Comparison of ENCODE assay signal across 15 cellular contexts in the genomic region with DNA sequence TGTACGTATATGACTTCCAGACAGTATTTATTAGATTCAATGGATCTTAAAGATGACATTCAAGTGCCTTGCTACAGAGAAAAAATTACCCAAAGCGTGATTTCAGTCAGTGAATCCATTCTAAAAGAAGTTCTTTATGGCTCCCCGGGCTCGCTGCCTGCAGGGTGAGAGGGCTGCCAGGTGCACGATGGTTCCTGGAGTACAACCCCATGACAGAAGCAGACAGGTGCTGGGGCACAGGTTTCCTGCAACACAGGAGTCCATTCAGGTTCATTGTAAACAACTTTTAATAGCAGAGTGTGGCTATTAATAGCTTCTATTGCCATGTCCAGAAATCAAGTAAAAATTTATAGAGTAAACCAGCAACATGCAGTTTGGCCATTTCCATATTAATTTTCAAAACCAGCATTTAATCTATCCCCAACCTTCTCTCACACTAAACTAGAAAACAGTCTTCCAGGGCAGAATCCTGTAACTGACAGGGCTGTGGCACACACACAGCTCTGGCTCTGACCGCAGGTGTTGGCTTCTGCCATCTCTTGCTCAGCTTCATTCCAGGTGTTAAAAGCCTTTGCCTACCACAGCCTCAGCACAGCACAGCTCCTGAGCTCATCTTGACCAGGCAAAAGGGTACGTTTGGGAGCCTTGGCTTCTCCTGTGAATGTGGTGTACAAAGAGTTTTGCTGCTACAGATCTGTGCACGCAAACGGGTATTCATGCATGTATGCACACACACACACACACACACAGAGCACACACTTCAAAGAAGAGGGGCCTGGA.
DNase-seq lines count a peak whose midpoint lies in the region; ATAC-seq lines count a peak whose summit lies in the region.
"Had no signal": no experiment of that assay in that cellular context is flagged by ENCODE, and none has a peak within 500 bp of the region (broad histone marks: within the 10 kb centered on the region; RNA-seq: fewer than 3 reads in every experiment).

No MANE protein-coding gene starts in this region.

- no peak overlapping the region for H3K4me2 ChIP-seq in mesenchymal stem cell (ENCODE audit: low read length, poor library complexity, severe bottlenecking)
- H3K4me2 ChIP-seq: GM23338 had no signal

- no peaks in the 10 kb centered on the region for H3K79me1 ChIP-seq in mesenchymal stem cell (replicated peaks; ENCODE audit: low read length, poor library complexity, severe bottlenecking)

- no peak overlapping the region for H2AFZ ChIP-seq in mesenchymal stem cell (ENCODE audit: low read depth, low read length)
- H2AFZ ChIP-seq: GM23338 had no signal

- no peaks in the 10 kb centered on the region for H3K36me3 ChIP-seq in mesenchymal stem cell (ENCODE audit: control insufficient read depth in 1 of 2, insufficient read depth in 2 of 2, low read depth in 1 of 2, low read length in 2 of 2)
- H3K36me3 ChIP-seq: cardiac muscle cell, SJSA1 had no signal

- H2BK12ac ChIP-seq in mesenchymal stem cell (ENCODE audit: low read length in 2 of 2) = no peak overlapping the region

- DNase-seq in DMS79 (lab: John Stamatoyannopoulos, UW) (peak; percentile 23), NCI-H187 treated with DMSO at 0.1 percent for 48 hours (lab: John Stamatoyannopoulos, UW) (peak; percentile 34), NCI-H526 treated with DMSO at 0.1 percent for 48 hours (lab: John Stamatoyannopoulos, UW) (peak; percentile 76), myocyte (ENCODE audit: low read depth) (peak; percentile 11), mesenchymal stem cell (no peak), COLO829 (ENCODE audit: low spot score) (no peak)
- DNase-seq: activated CD4-positive, CD25-positive, alpha-beta regulatory T cell treated with anti-CD3 and anti-CD28 coated beads, Interleukin-2, amount 50 U/mL, for 72 hours; dorsolateral prefrontal cortex; erythroblast; left cardiac atrium had no signal

- no peak overlapping the region for H2AK5ac ChIP-seq in mesenchymal stem cell (ENCODE audit: low read length, severe bottlenecking)

- H3K14ac ChIP-seq in mesenchymal stem cell (ENCODE audit: low read length in 2 of 2) = no peak overlapping the region

- H3K27ac ChIP-seq in mesenchymal stem cell (ENCODE audit: low read length, poor library complexity, severe bottlenecking) = no peak overlapping the region
- H3K27ac ChIP-seq: cardiac muscle cell, dorsolateral prefrontal cortex, SJSA1 had no signal

- H3K18ac ChIP-seq in mesenchymal stem cell (ENCODE audit: low read depth in 1 of 2, low read length in 2 of 2) = no peak overlapping the region

- H3K4me1 ChIP-seq in mesenchymal stem cell (ENCODE audit: control insufficient read depth, insufficient read depth, low read depth, low read length) = no peaks in the 10 kb centered on the region
- H3K4me1 ChIP-seq: SJSA1 had no signal

- H3K23ac ChIP-seq in mesenchymal stem cell (ENCODE audit: low read length in 2 of 2) = no peak overlapping the region

- H3K9me3 ChIP-seq in mesenchymal stem cell (ENCODE audit: control insufficient read depth, low read length) = no peaks in the 10 kb centered on the region
- H3K9me3 ChIP-seq: SJSA1 had no signal

- H2BK120ac ChIP-seq in mesenchymal stem cell (ENCODE audit: low read depth, low read length) = no peak overlapping the region

- no peak overlapping the region for H2BK5ac ChIP-seq in mesenchymal stem cell (ENCODE audit: low read depth, low read length, poor library complexity, severe bottlenecking)

- no peak overlapping the region for H4K91ac ChIP-seq in mesenchymal stem cell (ENCODE audit: low read length)

- WGBS in mesenchymal stem cell = 85% methylated on average over 9 of the region's 9 CpGs

- no peak overlapping the region for H3K4ac ChIP-seq in mesenchymal stem cell (ENCODE audit: low read depth in 1 of 2, low read length in 2 of 2)

- H3K27me3 ChIP-seq in mesenchymal stem cell (ENCODE audit: control insufficient read depth in 1 of 2, insufficient read depth in 1 of 2, low read length in 2 of 2) = no peaks in the 10 kb centered on the region
- H3K27me3 ChIP-seq: cardiac muscle cell, SJSA1 had no signal

- H3K9ac ChIP-seq in mesenchymal stem cell (ENCODE audit: low read length) = no peak overlapping the region

- ATAC-seq in HG03378 (IDR thresholded peaks at IDR 0.05; ENCODE audit: unreplicated experiment) (no peak), GM21447 (IDR thresholded peaks at IDR 0.05; ENCODE audit: unreplicated experiment) (no peak)
- ATAC-seq: GM23338, left cardiac atrium had no signal

- no peak overlapping the region for H3K4me3 ChIP-seq in mesenchymal stem cell (ENCODE audit: insufficient read depth in 1 of 2, low read depth in 1 of 2, low read length in 2 of 2)
- H3K4me3 ChIP-seq: cardiac muscle cell, dorsolateral prefrontal cortex, GM23338, SJSA1 had no signal

- H2BK15ac ChIP-seq in mesenchymal stem cell (ENCODE audit: low read depth, poor library complexity, severe bottlenecking) = no peak overlapping the region

- H4K8ac ChIP-seq in mesenchymal stem cell (ENCODE audit: low read length) = no peak overlapping the region

Comparison
In these comparisons a context has a peak if more than half of its experiments do, and no peak if none do; other contexts are left out.
1. DNase-seq: peak in DMS79 (single experiment), NCI-H187 treated with DMSO at 0.1 percent for 48 hours (single experiment), NCI-H526 treated with DMSO at 0.1 percent for 48 hours (single experiment) and myocyte (single experiment); none in mesenchymal stem cell (single experiment) and COLO829 (single experiment).